Comparison of ENCODE assay signal across 12 cellular contexts in genomic region chr17:40884708-40885512, GRCh38. TPM values are rescaled to one million over a fixed set of nuclear protein-coding genes. Genes with fewer than 3 reads are reported as not detected.
DNase-seq lines count a peak whose midpoint lies in the region; ATAC-seq and TF ChIP-seq lines count a peak whose summit lies in the region.
"Had no signal": no experiment of that assay in that cellular context is flagged by ENCODE, and none has a peak within 500 bp of the region (broad histone marks: within the 10 kb centered on the region; RNA-seq: fewer than 3 reads in every experiment).

A gene with protein sequence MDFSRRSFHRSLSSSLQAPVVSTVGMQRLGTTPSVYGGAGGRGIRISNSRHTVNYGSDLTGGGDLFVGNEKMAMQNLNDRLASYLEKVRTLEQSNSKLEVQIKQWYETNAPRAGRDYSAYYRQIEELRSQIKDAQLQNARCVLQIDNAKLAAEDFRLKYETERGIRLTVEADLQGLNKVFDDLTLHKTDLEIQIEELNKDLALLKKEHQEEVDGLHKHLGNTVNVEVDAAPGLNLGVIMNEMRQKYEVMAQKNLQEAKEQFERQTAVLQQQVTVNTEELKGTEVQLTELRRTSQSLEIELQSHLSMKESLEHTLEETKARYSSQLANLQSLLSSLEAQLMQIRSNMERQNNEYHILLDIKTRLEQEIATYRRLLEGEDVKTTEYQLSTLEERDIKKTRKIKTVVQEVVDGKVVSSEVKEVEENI (minus strand): TSS chr17:40885242. CDS start chr17:40885185, 57 bp downstream.

- DNase-seq in NCI-H345 (lab: John Stamatoyannopoulos, UW) (peak; percentile 56), NCI-H345 treated with DMSO at 0.1 percent for 48 hours (lab: John Stamatoyannopoulos, UW; ENCODE audit: unreplicated experiment) (no peak), NCI-H774 (lab: John Stamatoyannopoulos, UW) (peak; percentile 47), epithelial cell of proximal tubule (ENCODE audit: low read depth) (no peak), retinal pigment epithelial cell (ENCODE audit: low read depth) (no peak), putamen (ENCODE audit: low spot score) (no peak), iPS-NIHi7 (ENCODE audit: extremely low spot score) (no peak)
- DNase-seq: Kasumi-1; SHP77 treated with DMSO at 0.1 percent for 48 hours; stimulated activated CD4-positive, alpha-beta T cell treated with anti-CD3 and anti-CD28 coated beads, Interleukin-12 subunit alpha, Interleukin-12 subunit beta, amount 100 ng/mL, for 4 hours had no signal

- H3K4me3 ChIP-seq in epithelial cell of proximal tubule (ENCODE audit: low read depth, low read length), result no peak within 1 kb of the TSS
- H3K4me3 ChIP-seq in retinal pigment epithelial cell (ENCODE audit: low read length), result no peak within 1 kb of the TSS

- peak; percentile 30 for TF ChIP-seq CTCF in epithelial cell of proximal tubule (conservative IDR thresholded peaks at IDR 0.05; ENCODE audit: low read depth, low read length)
- peak; percentile 20 for TF ChIP-seq CTCF in retinal pigment epithelial cell (conservative IDR thresholded peaks at IDR 0.05; ENCODE audit: low read depth, low read length)

- no peak for ATAC-seq in GM21717 (IDR thresholded peaks at IDR 0.05; ENCODE audit: unreplicated experiment)

RNA-seq across cellular contexts. Expression of the gene that starts here (rescaled TPM):
- not detected in 2 replicates for total RNA-seq in epithelial cell of proximal tubule
- total RNA-seq: kidney epithelial cell had no signal

Comparison
In these comparisons a context has a peak if more than half of its experiments do, and no peak if none do; other contexts are left out.
1. DNase-seq: peak in NCI-H345 (single experiment) and NCI-H774 (single experiment); none in NCI-H345 treated with DMSO at 0.1 percent for 48 hours (single experiment), epithelial cell of proximal tubule (single experiment), retinal pigment epithelial cell (single experiment), putamen (single experiment) and iPS-NIHi7 (single experiment).